In the genomic region with DNA sequence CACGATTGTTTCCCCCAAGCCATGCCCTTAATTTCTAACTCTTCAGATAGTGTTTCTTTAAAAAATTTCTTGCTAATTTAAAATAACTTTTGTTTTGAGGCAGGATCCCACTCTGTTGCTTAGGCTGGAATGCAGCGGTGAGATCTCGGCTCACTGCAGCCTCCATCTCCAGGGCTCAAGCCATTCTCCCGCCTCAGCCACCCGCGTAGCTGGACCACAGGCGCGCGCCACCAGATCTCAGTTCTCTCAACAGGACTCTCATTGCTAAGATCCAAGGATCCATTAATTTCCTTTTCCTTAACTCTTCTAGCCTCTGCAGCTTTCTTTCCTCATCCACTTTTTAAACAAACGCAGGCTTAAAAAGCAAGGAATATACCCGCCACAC, we compare ENCODE assay signal across 8 cellular contexts. TPM values are rescaled to one million over a fixed set of nuclear protein-coding genes. Genes with fewer than 3 reads are reported as not detected.
A peak's percentile ranks its signal among the peaks of the same experiment; 100 is the strongest.
DNase-seq lines count a peak whose midpoint lies in the region; ATAC-seq and TF ChIP-seq lines count a peak whose summit lies in the region.

No MANE protein-coding gene starts in this region.

- TF ChIP-seq EP300 in SK-N-SH (IDR thresholded peaks at IDR 0.05; ENCODE audit: borderline replicate concordance in 1 of 2, low read depth in 1 of 2, low read length in 1 of 2): no peak

- H3K27ac ChIP-seq in SK-N-SH (ENCODE audit: low read depth in 2 of 2, low read length in 1 of 2): peak overlapping the region; percentile 94 to 96; a peak in 3 of 4 replicates
- peak overlapping the region; percentile 88 for H3K27ac ChIP-seq in psoas muscle

- ATAC-seq in GM18909 (IDR thresholded peaks at IDR 0.05; ENCODE audit: poor library complexity, unreplicated experiment) (peak; percentile 62), HG02852 (IDR thresholded peaks at IDR 0.05; ENCODE audit: unreplicated experiment) (peak; percentile 48), psoas muscle (peak; percentile 42 to 56 (median 50))

- no peaks in the 10 kb centered on the region for H3K9me2 ChIP-seq in SK-N-SH

- no peaks in the 10 kb centered on the region for H3K9me3 ChIP-seq in SK-N-SH
- H3K9me3 ChIP-seq in psoas muscle: no peaks in the 10 kb centered on the region

- intact Hi-C loops in psoas muscle (cut with DNase I): loop anchor here (2.0 to 5.0 kb wide), 2 partner anchors 41 to 43 kb away; a partner anchor contains a TSS

- WGBS in SK-N-SH (ENCODE audit: low lambda C conversion rate): under 1% methylated on average over 11 of the region's 11 CpGs
- WGBS in psoas muscle, 3 donors: 0 to 1% (median 0%) methylated on average over 11 of the region's 11 CpGs

- H3K4me2 ChIP-seq in SK-N-SH: peak overlapping the region; percentile 91

- CTCF ChIA-PET in SK-N-SH (lab: Yijun Ruan, JAX): interaction anchor here (1.1 to 1.4 kb wide), 5 partner anchors 11 to 44 kb away, joined by 4 to 5 read pairs (median 5); a partner anchor contains a TSS

- POLR2A ChIA-PET in SK-N-SH (lab: Yijun Ruan, JAX): interaction anchor here (0.6 to 2.5 kb wide), 13 partner anchors 8 to 345 kb away, joined by 3 to 72 read pairs (median 4); a partner anchor contains a TSS

- peaks cover 41% of the 10 kb centered on the region for H4K20me1 ChIP-seq in SK-N-SH (ENCODE audit: insufficient read depth)

- peak overlapping the region; percentile 84 for H2AFZ ChIP-seq in SK-N-SH (ENCODE audit: low read depth)

- no peak for TF ChIP-seq RAD21 in SK-N-SH (IDR thresholded peaks at IDR 0.05; ENCODE audit: low read length)

- H3K27me3 ChIP-seq in SK-N-SH (ENCODE audit: insufficient read depth): no peaks in the 10 kb centered on the region
- no peaks in the 10 kb centered on the region for H3K27me3 ChIP-seq in psoas muscle (ENCODE audit: insufficient read depth in 3 of 3, low read length in 2 of 3)

- H3K4me3 ChIP-seq in SK-N-SH (ENCODE audit: low read depth in 2 of 2, low read length in 1 of 2) (peak overlapping the region; percentile 79 to 89), fibroblast of the aortic adventitia (ENCODE audit: low read depth, low read length) (peak overlapping the region; percentile 97), psoas muscle (peak overlapping the region; percentile 94)

- no peak for TF ChIP-seq CTCF in SK-N-SH (IDR thresholded peaks at IDR 0.05)
- no peak for TF ChIP-seq CTCF in fibroblast of the aortic adventitia (IDR thresholded peaks at IDR 0.05; ENCODE audit: insufficient read depth, low read length)
- no peak for TF ChIP-seq CTCF in psoas muscle (IDR thresholded peaks at IDR 0.05)

- DNase-seq in SK-N-SH: peak; percentile 10
- DNase-seq in fibroblast of the aortic adventitia (ENCODE audit: low read depth): no peak
- DNase-seq in psoas muscle: no peak
- no peak for DNase-seq in germinal center (ENCODE audit: low spot score)
- no peak for DNase-seq in iPS-NIHi7 (ENCODE audit: extremely low spot score)
- no peak for DNase-seq in NCI-H146 treated with DMSO at 0.1 percent for 48 hours (lab: John Stamatoyannopoulos, UW; ENCODE audit: unreplicated experiment)

- H3K4me1 ChIP-seq in SK-N-SH (ENCODE audit: control insufficient read depth in 1 of 2, insufficient read depth in 2 of 2, low read depth in 1 of 2, low read length in 1 of 2): peaks cover 2 to 18% of the 10 kb centered on the region in 2 experiments; a peak in 3 of 4 replicates
- H3K4me1 ChIP-seq in psoas muscle: peaks cover 33% of the 10 kb centered on the region

- H3K36me3 ChIP-seq in SK-N-SH (replicated peaks in 1 of 2; ENCODE audit: control insufficient read depth in 1 of 2, insufficient read depth in 2 of 2, low read length in 1 of 2): peaks cover 7 to 13% of the 10 kb centered on the region in 2 experiments
- peaks cover 0 to 16% of the 10 kb centered on the region in 2 donors for H3K36me3 ChIP-seq in psoas muscle (ENCODE audit: insufficient read depth in 1 of 2, low read depth in 1 of 2)

- H3K79me2 ChIP-seq in SK-N-SH (ENCODE audit: insufficient read depth): peaks cover 53% of the 10 kb centered on the region

- peaks cover 4% of the 10 kb centered on the region for H3F3A ChIP-seq in SK-N-SH (replicated peaks; ENCODE audit: insufficient read depth)

- peak overlapping the region; percentile 99 for H3K9ac ChIP-seq in SK-N-SH

TF ChIP-seq in SK-N-SH, 30 proteins besides CTCF, POLR2A, EP300 and RAD21:
- peak; percentile 82; the same call in 1 of the 2 replicates for TF ChIP-seq MXI1 (IDR thresholded peaks at IDR 0.05; ENCODE audit: low read depth, low read length)
- no peak for TF ChIP-seq FOXM1 (IDR thresholded peaks at IDR 0.05; ENCODE audit: low read depth)
- TF ChIP-seq TEAD4 (IDR thresholded peaks at IDR 0.05; ENCODE audit: borderline replicate concordance, insufficient read depth): no peak
- TF ChIP-seq, protein P1, sequence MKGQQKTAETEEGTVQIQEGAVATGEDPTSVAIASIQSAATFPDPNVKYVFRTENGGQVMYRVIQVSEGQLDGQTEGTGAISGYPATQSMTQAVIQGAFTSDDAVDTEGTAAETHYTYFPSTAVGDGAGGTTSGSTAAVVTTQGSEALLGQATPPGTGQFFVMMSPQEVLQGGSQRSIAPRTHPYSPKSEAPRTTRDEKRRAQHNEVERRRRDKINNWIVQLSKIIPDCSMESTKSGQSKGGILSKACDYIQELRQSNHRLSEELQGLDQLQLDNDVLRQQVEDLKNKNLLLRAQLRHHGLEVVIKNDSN (IDR thresholded peaks at IDR 0.05; ENCODE audit: borderline replicate concordance, low read depth): no peak
TF ChIP-seq in SK-N-SH: peak in this region for 1.

RNA-seq across cellular contexts. Expression of a gene that starts 0.3 kb away (rescaled TPM):
- polyA plus RNA-seq in SK-N-SH (2012; rRNA removed) (19.3 and 19.9 TPM in 2 replicates), psoas muscle (10 to 100 TPM in 2 of 3 donors, 1 to 10 TPM in 1; 7.1 to 11.2 (median 10.7) TPM)
- 22.7 TPM in 2 replicates for polyA plus RNA-seq in SK-N-SH (2012; cell fraction: cytosol; rRNA removed)
- polyA plus RNA-seq in SK-N-SH (2012; cell fraction: nucleus; rRNA removed): 31.5 and 42.3 TPM in 2 replicates
- total RNA-seq in fibroblast of the aortic adventitia (ENCODE audit: low replicate concordance) (23.4 and 30.3 TPM in 2 replicates), psoas muscle (10 to 100 TPM; 10.6 to 16.0 (median 13.0) TPM)

RNA-seq across cellular contexts. Expression of a gene that starts 42.3 kb away (rescaled TPM):
- polyA plus RNA-seq in SK-N-SH (2012; rRNA removed) (7.7 and 12.4 TPM in 2 replicates), psoas muscle (10 to 100 TPM; 17.6 to 60.6 (median 25.6) TPM)
- polyA plus RNA-seq in SK-N-SH (2012; cell fraction: cytosol; rRNA removed): 11.9 and 15.0 TPM in 2 replicates
- 7.8 and 14.5 TPM in 2 replicates for polyA plus RNA-seq in SK-N-SH (2012; cell fraction: nucleus; rRNA removed)
- total RNA-seq in fibroblast of the aortic adventitia (ENCODE audit: low replicate concordance) (30.6 and 44.0 TPM in 2 replicates), psoas muscle (10 to 100 TPM; 20.6 to 37.0 (median 27.4) TPM)

RNA-seq across cellular contexts. Expression of a gene that starts 42.5 kb away (rescaled TPM):
- polyA plus RNA-seq in SK-N-SH (2012; rRNA removed) (56.7 and 76.9 TPM in 2 replicates), psoas muscle (100 to 1,000 TPM; 100 to 151 (median 111) TPM)
- polyA plus RNA-seq in SK-N-SH (2012; cell fraction: cytosol; rRNA removed): 56.1 and 91.9 TPM in 2 replicates
- polyA plus RNA-seq in SK-N-SH (2012; cell fraction: nucleus; rRNA removed): 97.7 and 213 TPM in 2 replicates
- total RNA-seq in fibroblast of the aortic adventitia (ENCODE audit: low replicate concordance) (160 and 233 TPM in 2 replicates), psoas muscle (10 to 100 TPM; 53.7 to 84.7 (median 79.2) TPM)
